ENCODE assay signal across 28 cellular contexts in genomic region chr5:82882316-82882715, GRCh38.
"Had no signal": no experiment of that assay in that cellular context is flagged by ENCODE, and none has a peak within 500 bp of the region (broad histone marks: within the 10 kb centered on the region; RNA-seq: fewer than 3 reads in every experiment).

No MANE protein-coding gene starts in this region.

- H3K27ac ChIP-seq: cardiac muscle cell, RWPE1, SJCRH30, WERI-Rb-1 had no signal

- H3K36me3 ChIP-seq: cardiac muscle cell, SJCRH30, WERI-Rb-1 had no signal

- DNase-seq: activated CD4-positive, alpha-beta memory T cell treated with anti-CD3 and anti-CD28 coated beads, Interleukin-2, amount 10 ng/mL, durations not matched to agents 7 days and 5 days; activated CD4-positive, alpha-beta T cell treated with anti-CD3 and anti-CD28 coated beads for 36 hours; activated CD4-positive, alpha-beta T cell treated with anti-CD3 and anti-CD28 coated beads, Interleukin-2, amount 50 U/mL, for 1 hour; activated CD8-positive, alpha-beta memory T cell treated with anti-CD3 and anti-CD28 coated beads, Interleukin-2, amount 50 U/mL, for 48 hours; activated gamma-delta T cell; activated naive CD4-positive, alpha-beta T cell treated with anti-CD3 and anti-CD28 coated beads for 36 hours; activated T-cell treated with anti-CD3 and anti-CD28 coated beads, Interleukin-2, amount 50 U/mL, for 1 hour; amygdala; KBM-7; NCI-H1092; NCI-H1417; NCI-H1694; NCI-H2029 treated with DMSO at 0.1 percent for 48 hours; NCI-H345; NCI-H510A; NCI-H526 treated with DMSO at 0.1 percent for 48 hours; NCI-H82; NK-92 treated with Interleukin-12 subunit alpha and Interleukin-12 subunit beta, amount 100 ng/mL, for 24 hours; OCI-M1; Right ventricle myocardium superior; SJCRH30; SK-N-SH; T-helper 1 cell; WERI-Rb-1 had no signal

- H3K9me3 ChIP-seq: SK-N-SH had no signal

- H3K4me1 ChIP-seq: SJCRH30 had no signal

- H3K27me3 Mint-ChIP-seq: activated CD4-positive, alpha-beta memory T cell treated with anti-CD3 and anti-CD28 coated beads, Interleukin-2, amount 10 ng/mL, durations not matched to agents 7 days and 5 days; brain had no signal

- H3K27ac Mint-ChIP-seq: activated naive CD4-positive, alpha-beta T cell treated with anti-CD3 and anti-CD28 coated beads for 36 hours; brain had no signal

- ATAC-seq: Panc1 had no signal

- H3K4me2 ChIP-seq: SK-N-SH had no signal

- H3K27me3 ChIP-seq: cardiac muscle cell, SJCRH30 had no signal

- H3K9ac ChIP-seq: SK-N-SH had no signal

- H3K4me1 Mint-ChIP-seq: brain had no signal

- H3K9me2 ChIP-seq: SK-N-SH had no signal

- H3K4me3 Mint-ChIP-seq: activated CD4-positive, alpha-beta memory T cell treated with anti-CD3 and anti-CD28 coated beads, Interleukin-2, amount 10 ng/mL, durations not matched to agents 7 days and 5 days; activated CD4-positive, alpha-beta T cell treated with anti-CD3 and anti-CD28 coated beads for 36 hours; activated naive CD4-positive, alpha-beta T cell treated with anti-CD3 and anti-CD28 coated beads for 36 hours; brain had no signal

- H3K4me3 ChIP-seq: cardiac muscle cell, SJCRH30 had no signal
